Comparison of ENCODE assay signal across 1 cellular context in the genomic region with DNA sequence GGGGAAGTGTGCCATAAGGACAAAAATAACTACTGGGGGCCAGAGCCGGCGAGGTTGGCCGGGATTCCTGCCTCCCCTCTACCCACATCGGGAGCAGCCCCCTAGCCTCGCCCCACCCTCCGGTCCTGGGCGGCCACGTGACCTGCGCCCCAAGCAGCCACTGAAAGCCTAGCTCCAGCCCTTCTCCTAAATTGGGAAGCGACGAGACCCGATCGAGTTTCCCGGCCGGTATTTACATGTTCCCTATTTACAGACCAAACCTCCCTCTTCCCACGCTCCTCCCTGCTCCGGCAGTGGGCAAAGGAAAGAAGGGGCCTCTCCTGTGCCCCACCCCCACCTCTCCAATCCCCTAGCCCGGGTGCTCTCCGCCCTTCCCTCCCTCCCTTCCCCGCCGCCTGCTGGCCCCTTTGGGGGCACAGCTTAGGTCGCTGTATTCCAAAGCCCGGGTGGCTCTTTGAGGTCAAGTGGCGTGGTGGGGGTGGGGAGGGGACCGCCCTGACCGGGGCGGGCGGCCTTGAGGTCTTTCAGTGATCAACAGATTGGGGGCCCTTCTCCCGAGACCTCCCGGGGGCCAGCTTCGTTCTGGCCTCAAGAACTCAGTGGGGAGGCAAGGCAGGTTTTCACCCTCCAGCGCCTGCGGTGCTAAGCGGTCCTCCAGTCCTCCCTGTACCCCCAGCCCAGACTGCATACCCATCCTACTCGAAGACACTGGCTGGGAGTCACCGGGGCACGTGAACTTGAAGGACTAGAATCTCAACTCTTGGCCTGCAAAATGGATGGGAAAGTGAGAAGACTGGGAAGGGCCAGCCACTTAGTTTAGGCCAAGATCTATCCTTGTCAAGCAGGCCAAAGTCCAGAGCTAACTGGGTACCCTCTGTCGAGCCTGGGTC.
TF ChIP-seq lines count a peak whose summit lies in the region.

No MANE protein-coding gene starts in this region.

TF ChIP-seq in HepG2, 621 proteins besides CTCF, POLR2A, EP300 and RAD21 (continues in another document):
- TF ChIP-seq, protein P1, sequence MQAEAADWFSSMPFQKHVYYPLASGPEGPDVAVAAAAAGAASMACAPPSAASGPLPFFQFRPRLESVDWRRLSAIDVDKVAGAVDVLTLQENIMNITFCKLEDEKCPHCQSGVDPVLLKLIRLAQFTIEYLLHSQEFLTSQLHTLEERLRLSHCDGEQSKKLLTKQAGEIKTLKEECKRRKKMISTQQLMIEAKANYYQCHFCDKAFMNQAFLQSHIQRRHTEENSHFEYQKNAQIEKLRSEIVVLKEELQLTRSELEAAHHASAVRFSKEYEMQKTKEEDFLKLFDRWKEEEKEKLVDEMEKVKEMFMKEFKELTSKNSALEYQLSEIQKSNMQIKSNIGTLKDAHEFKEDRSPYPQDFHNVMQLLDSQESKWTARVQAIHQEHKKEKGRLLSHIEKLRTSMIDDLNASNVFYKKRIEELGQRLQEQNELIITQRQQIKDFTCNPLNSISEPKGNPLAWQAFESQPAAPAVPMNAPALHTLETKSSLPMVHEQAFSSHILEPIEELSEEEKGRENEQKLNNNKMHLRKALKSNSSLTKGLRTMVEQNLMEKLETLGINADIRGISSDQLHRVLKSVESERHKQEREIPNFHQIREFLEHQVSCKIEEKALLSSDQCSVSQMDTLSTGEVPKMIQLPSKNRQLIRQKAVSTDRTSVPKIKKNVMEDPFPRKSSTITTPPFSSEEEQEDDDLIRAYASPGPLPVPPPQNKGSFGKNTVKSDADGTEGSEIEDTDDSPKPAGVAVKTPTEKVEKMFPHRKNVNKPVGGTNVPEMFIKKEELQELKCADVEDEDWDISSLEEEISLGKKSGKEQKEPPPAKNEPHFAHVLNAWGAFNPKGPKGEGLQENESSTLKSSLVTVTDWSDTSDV (CRISPR knock-in tag; IDR thresholded peaks at IDR 0.05) = no peak
- TF ChIP-seq TBL1XR1 (IDR thresholded peaks at IDR 0.05; ENCODE audit: borderline replicate concordance, low read length, partially characterized antibody) (no peak), FOXA3 (CRISPR knock-in tag; IDR thresholded peaks at IDR 0.05) (no peak), FOXP1 (IDR thresholded peaks at IDR 0.05) (no peak), FOXP1 (CRISPR knock-in tag; IDR thresholded peaks at IDR 0.05) (no peak), ZNF234 (CRISPR knock-in tag; conservative IDR thresholded peaks at IDR 0.05) (no peak), ZNF713 (CRISPR knock-in tag; IDR thresholded peaks at IDR 0.05) (no peak), ZFYVE20 (CRISPR knock-in tag; IDR thresholded peaks at IDR 0.05; ENCODE audit: borderline replicate concordance, low read depth) (no peak), ZNF260 (CRISPR knock-in tag; IDR thresholded peaks at IDR 0.05; ENCODE audit: borderline replicate concordance, low read depth) (no peak), ZNF382 (CRISPR knock-in tag; IDR thresholded peaks at IDR 0.05; ENCODE audit: borderline replicate concordance) (no peak), MEF2D (CRISPR knock-in tag; IDR thresholded peaks at IDR 0.05) (no peak), ONECUT2 (CRISPR knock-in tag; IDR thresholded peaks at IDR 0.05) (no peak), CHCHD3 (CRISPR knock-in tag; IDR thresholded peaks at IDR 0.05) (no peak), ZNF557 (CRISPR knock-in tag; IDR thresholded peaks at IDR 0.05) (no peak), ZNF792 (CRISPR knock-in tag; IDR thresholded peaks at IDR 0.05) (no peak), ZBTB42 (CRISPR knock-in tag; IDR thresholded peaks at IDR 0.05) (no peak), ZFP41 (CRISPR knock-in tag; IDR thresholded peaks at IDR 0.05; ENCODE audit: borderline replicate concordance) (no peak), RFXANK (CRISPR knock-in tag; IDR thresholded peaks at IDR 0.05) (no peak), ZBTB20 (CRISPR knock-in tag; IDR thresholded peaks at IDR 0.05; ENCODE audit: borderline replicate concordance, low read depth) (no peak), ARHGAP35 (CRISPR knock-in tag; IDR thresholded peaks at IDR 0.05; ENCODE audit: borderline replicate concordance) (no peak), SMC3 (IDR thresholded peaks at IDR 0.05; ENCODE audit: low read length) (no peak), DMAP1 (CRISPR knock-in tag; IDR thresholded peaks at IDR 0.05) (no peak), NFE2L1 (CRISPR knock-in tag; IDR thresholded peaks at IDR 0.05; ENCODE audit: borderline replicate concordance) (no peak), FOXA1 (IDR thresholded peaks at IDR 0.05) (no peak), FOXA1 (CRISPR knock-in tag; IDR thresholded peaks at IDR 0.05) (peak; percentile 16; the same call in 1 of the 2 replicates), ZNF12 (CRISPR knock-in tag; IDR thresholded peaks at IDR 0.05) (no peak)
- TF ChIP-seq, protein P2, sequence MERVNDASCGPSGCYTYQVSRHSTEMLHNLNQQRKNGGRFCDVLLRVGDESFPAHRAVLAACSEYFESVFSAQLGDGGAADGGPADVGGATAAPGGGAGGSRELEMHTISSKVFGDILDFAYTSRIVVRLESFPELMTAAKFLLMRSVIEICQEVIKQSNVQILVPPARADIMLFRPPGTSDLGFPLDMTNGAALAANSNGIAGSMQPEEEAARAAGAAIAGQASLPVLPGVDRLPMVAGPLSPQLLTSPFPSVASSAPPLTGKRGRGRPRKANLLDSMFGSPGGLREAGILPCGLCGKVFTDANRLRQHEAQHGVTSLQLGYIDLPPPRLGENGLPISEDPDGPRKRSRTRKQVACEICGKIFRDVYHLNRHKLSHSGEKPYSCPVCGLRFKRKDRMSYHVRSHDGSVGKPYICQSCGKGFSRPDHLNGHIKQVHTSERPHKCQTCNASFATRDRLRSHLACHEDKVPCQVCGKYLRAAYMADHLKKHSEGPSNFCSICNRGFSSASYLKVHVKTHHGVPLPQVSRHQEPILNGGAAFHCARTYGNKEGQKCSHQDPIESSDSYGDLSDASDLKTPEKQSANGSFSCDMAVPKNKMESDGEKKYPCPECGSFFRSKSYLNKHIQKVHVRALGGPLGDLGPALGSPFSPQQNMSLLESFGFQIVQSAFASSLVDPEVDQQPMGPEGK (CRISPR knock-in tag; IDR thresholded peaks at IDR 0.05) = peak; percentile 56; the same call in 1 of the 2 replicates
- TF ChIP-seq, protein P3, sequence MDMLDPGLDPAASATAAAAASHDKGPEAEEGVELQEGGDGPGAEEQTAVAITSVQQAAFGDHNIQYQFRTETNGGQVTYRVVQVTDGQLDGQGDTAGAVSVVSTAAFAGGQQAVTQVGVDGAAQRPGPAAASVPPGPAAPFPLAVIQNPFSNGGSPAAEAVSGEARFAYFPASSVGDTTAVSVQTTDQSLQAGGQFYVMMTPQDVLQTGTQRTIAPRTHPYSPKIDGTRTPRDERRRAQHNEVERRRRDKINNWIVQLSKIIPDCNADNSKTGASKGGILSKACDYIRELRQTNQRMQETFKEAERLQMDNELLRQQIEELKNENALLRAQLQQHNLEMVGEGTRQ (IDR thresholded peaks at IDR 0.05; ENCODE audit: low read depth, low read length) = no peak
- TF ChIP-seq, protein P3 (CRISPR knock-in tag; IDR thresholded peaks at IDR 0.05; ENCODE audit: borderline replicate concordance) = peak; percentile 72; the same call in 1 of the 2 replicates
- TF ChIP-seq, protein P4, sequence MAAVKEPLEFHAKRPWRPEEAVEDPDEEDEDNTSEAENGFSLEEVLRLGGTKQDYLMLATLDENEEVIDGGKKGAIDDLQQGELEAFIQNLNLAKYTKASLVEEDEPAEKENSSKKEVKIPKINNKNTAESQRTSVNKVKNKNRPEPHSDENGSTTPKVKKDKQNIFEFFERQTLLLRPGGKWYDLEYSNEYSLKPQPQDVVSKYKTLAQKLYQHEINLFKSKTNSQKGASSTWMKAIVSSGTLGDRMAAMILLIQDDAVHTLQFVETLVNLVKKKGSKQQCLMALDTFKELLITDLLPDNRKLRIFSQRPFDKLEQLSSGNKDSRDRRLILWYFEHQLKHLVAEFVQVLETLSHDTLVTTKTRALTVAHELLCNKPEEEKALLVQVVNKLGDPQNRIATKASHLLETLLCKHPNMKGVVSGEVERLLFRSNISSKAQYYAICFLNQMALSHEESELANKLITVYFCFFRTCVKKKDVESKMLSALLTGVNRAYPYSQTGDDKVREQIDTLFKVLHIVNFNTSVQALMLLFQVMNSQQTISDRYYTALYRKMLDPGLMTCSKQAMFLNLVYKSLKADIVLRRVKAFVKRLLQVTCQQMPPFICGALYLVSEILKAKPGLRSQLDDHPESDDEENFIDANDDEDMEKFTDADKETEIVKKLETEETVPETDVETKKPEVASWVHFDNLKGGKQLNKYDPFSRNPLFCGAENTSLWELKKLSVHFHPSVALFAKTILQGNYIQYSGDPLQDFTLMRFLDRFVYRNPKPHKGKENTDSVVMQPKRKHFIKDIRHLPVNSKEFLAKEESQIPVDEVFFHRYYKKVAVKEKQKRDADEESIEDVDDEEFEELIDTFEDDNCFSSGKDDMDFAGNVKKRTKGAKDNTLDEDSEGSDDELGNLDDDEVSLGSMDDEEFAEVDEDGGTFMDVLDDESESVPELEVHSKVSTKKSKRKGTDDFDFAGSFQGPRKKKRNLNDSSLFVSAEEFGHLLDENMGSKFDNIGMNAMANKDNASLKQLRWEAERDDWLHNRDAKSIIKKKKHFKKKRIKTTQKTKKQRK (IDR thresholded peaks at IDR 0.05; ENCODE audit: low read length) = no peak
- TF ChIP-seq, protein P5, sequence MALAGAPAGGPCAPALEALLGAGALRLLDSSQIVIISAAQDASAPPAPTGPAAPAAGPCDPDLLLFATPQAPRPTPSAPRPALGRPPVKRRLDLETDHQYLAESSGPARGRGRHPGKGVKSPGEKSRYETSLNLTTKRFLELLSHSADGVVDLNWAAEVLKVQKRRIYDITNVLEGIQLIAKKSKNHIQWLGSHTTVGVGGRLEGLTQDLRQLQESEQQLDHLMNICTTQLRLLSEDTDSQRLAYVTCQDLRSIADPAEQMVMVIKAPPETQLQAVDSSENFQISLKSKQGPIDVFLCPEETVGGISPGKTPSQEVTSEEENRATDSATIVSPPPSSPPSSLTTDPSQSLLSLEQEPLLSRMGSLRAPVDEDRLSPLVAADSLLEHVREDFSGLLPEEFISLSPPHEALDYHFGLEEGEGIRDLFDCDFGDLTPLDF (CRISPR knock-in tag; IDR thresholded peaks at IDR 0.05) = no peak
- TF ChIP-seq, protein P6, sequence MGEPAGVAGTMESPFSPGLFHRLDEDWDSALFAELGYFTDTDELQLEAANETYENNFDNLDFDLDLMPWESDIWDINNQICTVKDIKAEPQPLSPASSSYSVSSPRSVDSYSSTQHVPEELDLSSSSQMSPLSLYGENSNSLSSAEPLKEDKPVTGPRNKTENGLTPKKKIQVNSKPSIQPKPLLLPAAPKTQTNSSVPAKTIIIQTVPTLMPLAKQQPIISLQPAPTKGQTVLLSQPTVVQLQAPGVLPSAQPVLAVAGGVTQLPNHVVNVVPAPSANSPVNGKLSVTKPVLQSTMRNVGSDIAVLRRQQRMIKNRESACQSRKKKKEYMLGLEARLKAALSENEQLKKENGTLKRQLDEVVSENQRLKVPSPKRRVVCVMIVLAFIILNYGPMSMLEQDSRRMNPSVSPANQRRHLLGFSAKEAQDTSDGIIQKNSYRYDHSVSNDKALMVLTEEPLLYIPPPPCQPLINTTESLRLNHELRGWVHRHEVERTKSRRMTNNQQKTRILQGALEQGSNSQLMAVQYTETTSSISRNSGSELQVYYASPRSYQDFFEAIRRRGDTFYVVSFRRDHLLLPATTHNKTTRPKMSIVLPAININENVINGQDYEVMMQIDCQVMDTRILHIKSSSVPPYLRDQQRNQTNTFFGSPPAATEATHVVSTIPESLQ (CRISPR knock-in tag; conservative IDR thresholded peaks at IDR 0.05) = no peak
- TF ChIP-seq, protein P7, sequence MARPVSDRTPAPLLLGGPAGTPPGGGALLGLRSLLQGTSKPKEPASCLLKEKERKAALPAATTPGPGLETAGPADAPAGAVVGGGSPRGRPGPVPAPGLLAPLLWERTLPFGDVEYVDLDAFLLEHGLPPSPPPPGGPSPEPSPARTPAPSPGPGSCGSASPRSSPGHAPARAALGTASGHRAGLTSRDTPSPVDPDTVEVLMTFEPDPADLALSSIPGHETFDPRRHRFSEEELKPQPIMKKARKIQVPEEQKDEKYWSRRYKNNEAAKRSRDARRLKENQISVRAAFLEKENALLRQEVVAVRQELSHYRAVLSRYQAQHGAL (CRISPR knock-in tag; IDR thresholded peaks at IDR 0.05; ENCODE audit: not compliant biosample characterization) = no peak
- TF ChIP-seq, protein P8, sequence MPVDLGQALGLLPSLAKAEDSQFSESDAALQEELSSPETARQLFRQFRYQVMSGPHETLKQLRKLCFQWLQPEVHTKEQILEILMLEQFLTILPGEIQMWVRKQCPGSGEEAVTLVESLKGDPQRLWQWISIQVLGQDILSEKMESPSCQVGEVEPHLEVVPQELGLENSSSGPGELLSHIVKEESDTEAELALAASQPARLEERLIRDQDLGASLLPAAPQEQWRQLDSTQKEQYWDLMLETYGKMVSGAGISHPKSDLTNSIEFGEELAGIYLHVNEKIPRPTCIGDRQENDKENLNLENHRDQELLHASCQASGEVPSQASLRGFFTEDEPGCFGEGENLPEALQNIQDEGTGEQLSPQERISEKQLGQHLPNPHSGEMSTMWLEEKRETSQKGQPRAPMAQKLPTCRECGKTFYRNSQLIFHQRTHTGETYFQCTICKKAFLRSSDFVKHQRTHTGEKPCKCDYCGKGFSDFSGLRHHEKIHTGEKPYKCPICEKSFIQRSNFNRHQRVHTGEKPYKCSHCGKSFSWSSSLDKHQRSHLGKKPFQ (CRISPR knock-in tag; IDR thresholded peaks at IDR 0.05; ENCODE audit: insufficient replicate concordance) = no peak
